19 cellular contexts compared by ENCODE assay signal in the genomic region with DNA sequence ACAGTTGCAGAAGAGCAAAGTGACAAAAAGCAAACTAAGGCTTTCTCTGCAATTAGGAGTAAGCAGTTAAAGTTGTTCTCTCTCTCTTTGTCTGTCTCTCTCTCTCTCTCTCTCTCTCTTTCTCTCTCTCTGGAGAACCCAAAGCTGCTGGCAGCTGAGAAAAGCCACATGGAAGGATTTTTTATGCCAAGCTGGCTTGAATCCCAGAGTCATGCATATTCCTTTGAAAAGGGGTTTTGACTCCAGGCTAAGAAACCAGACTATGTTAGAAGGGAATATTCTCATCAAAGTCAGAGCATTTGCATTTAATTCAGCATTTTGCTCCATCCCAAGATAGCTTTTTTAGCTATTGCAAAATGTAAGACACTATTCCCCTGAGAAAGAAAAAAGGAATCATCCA.
DNase-seq lines count a peak whose midpoint lies in the region; ATAC-seq and TF ChIP-seq lines count a peak whose summit lies in the region.
"Had no signal": no experiment of that assay in that cellular context is flagged by ENCODE, and none has a peak within 500 bp of the region (broad histone marks: within the 10 kb centered on the region; RNA-seq: fewer than 3 reads in every experiment).

No MANE protein-coding gene starts in this region.

- no peak for TF ChIP-seq POLR2A in adrenal gland (IDR thresholded peaks at IDR 0.05)

- peaks cover 0 to under 1% (median 0%) of the 10 kb centered on the region in 3 donors for H3K9me3 ChIP-seq in adrenal gland (replicated peaks in 1 of 3)
- H3K9me3 ChIP-seq: gastrocnemius medialis, tibial artery had no signal

- no peak overlapping the region for H3K4me3 ChIP-seq in adrenal gland
- H3K4me3 ChIP-seq: coronary artery, gastrocnemius medialis, tibial artery had no signal

- no peak overlapping the region for H3K27ac ChIP-seq in adrenal gland
- H3K27ac ChIP-seq: coronary artery, gastrocnemius medialis, tibial artery had no signal

- H3K27me3 ChIP-seq in adrenal gland, result no peaks in the 10 kb centered on the region
- H3K27me3 ChIP-seq: gastrocnemius medialis, tibial artery had no signal

- no peaks in the 10 kb centered on the region for H3K36me3 ChIP-seq in adrenal gland (replicated peaks in 1 of 2)
- H3K36me3 ChIP-seq: gastrocnemius medialis, tibial artery had no signal

- ATAC-seq in sciatic nerve (no peak), HG02798 (IDR thresholded peaks at IDR 0.05; ENCODE audit: poor library complexity, unreplicated experiment) (no peak)
- ATAC-seq: activated CD4-positive, alpha-beta T cell treated with anti-CD3 and anti-CD28 coated beads for 36 hours; activated naive CD4-positive, alpha-beta T cell treated with anti-CD3 and anti-CD28 coated beads, Interleukin-2, amount 50 U/mL, for 72 hours; gastrocnemius medialis; left colon had no signal

- DNase-seq in RPMI7951 (ENCODE audit: low read depth) (peak; percentile 26), fibroblast of gingiva (ENCODE audit: low read depth) (peak; percentile 57), middle frontal gyrus (ENCODE audit: extremely low spot score, low spot score) (peak; percentile 9), sciatic nerve (ENCODE audit: low spot score) (no peak), NCI-H2029 treated with DMSO at 0.1 percent for 48 hours (lab: John Stamatoyannopoulos, UW) (no peak), adrenal gland (no peak)
- DNase-seq: activated CD4-positive, alpha-beta T cell treated with anti-CD3 and anti-CD28 coated beads for 36 hours; Calu3; gastrocnemius medialis; left colon; NCI-H524; nephron progenitor cell; SHP77; small intestine; stimulated activated naive CD4-positive, alpha-beta T cell; tibial artery had no signal

- intact Hi-C loops in sciatic nerve (cut with DNase I), result no loop called here
- intact Hi-C loops in adrenal gland (cut with DNase I), result no loop called here

- no peak for TF ChIP-seq CTCF in adrenal gland (IDR thresholded peaks at IDR 0.05)

- no peaks in the 10 kb centered on the region for H3K4me1 ChIP-seq in adrenal gland (replicated peaks in 1 of 2)
- H3K4me1 ChIP-seq: gastrocnemius medialis, tibial artery had no signal

Comparison
In these comparisons a context has a peak if more than half of its experiments do, and no peak if none do; other contexts are left out.
1. DNase-seq: peak in RPMI7951 (single experiment), fibroblast of gingiva (single experiment) and middle frontal gyrus (single experiment); none in sciatic nerve (single experiment), NCI-H2029 treated with DMSO at 0.1 percent for 48 hours (single experiment) and adrenal gland (0 of 7).